Comparison of ENCODE assay signal across 32 cellular contexts in genomic region chr9:2679011-2679410, GRCh38. TPM values are rescaled to one million over a fixed set of nuclear protein-coding genes. Genes with fewer than 3 reads are reported as not detected.
"Had no signal": no experiment of that assay in that cellular context is flagged by ENCODE, and none has a peak within 500 bp of the region (broad histone marks: within the 10 kb centered on the region; RNA-seq: fewer than 3 reads in every experiment).

No MANE protein-coding gene starts in this region.

- H3K9me3 Mint-ChIP-seq: activated naive CD4-positive, alpha-beta T cell treated with anti-CD3 and anti-CD28 coated beads for 36 hours; activated naive CD8-positive, alpha-beta T cell treated with anti-CD3 and anti-CD28 coated beads, Interleukin-2, amount 10 ng/mL, durations not matched to agents 7 days and 5 days; activated T-helper 1 cell treated with anti-CD3 and anti-CD28 coated beads, Interleukin-12 subunit alpha, Interleukin-12 subunit beta, Interleukin-2, Interleukin-4 antibody, amounts not matched to agents 30 ng/mL and 10 ng/mL and 1 ng/mL, durations not matched to agents 14 hours and 24 hours and 36 hours; dendritic cell treated with granulocyte-macrophage colony-stimulating factor and Interleukin-4, amounts not matched to agents 40 ng/mL and 50 ng/mL, for 4 days; natural killer cell; neural progenitor cell; stimulated activated memory B cell treated with anti-CD40 and anti-IgM and Interleukin-4, amounts not matched to agents 10 μg/mL and 1 μg/mL and 100 μg/mL, for 72 hours; stimulated activated naive CD8-positive, alpha-beta T cell treated with anti-CD3 and anti-CD28 coated beads, Interleukin-15, amount 100 ng/mL, for 72 hours; T-helper 1 cell treated with Interleukin-12 subunit alpha and Interleukin-12 subunit beta and Interleukin-4 antibody, amounts not matched to agents 30 μg/mL and 1 μg/mL, for 36 hours had no signal

- H2AFZ ChIP-seq: neural progenitor cell had no signal

- H3K4me1 Mint-ChIP-seq: activated naive CD8-positive, alpha-beta T cell treated with anti-CD3 and anti-CD28 coated beads, Interleukin-2, amount 10 ng/mL, durations not matched to agents 7 days and 5 days; natural killer cell; neural progenitor cell; stimulated activated memory B cell treated with anti-CD40 and anti-IgM and Interleukin-4, amounts not matched to agents 10 μg/mL and 1 μg/mL and 100 μg/mL, for 72 hours; stimulated activated naive CD8-positive, alpha-beta T cell treated with anti-CD3 and anti-CD28 coated beads, Interleukin-15, amount 100 ng/mL, for 72 hours had no signal

- H3K4me3 ChIP-seq: heart right ventricle, left lung, lung, neural progenitor cell, right lobe of liver, skin epidermis, uterus had no signal

- H3K36me3 ChIP-seq: heart right ventricle, left lung, neural progenitor cell, right lobe of liver, uterus, WERI-Rb-1 had no signal

- H3K9me3 ChIP-seq: heart right ventricle, left lung, right lobe of liver, uterus had no signal

- H3K27me3 ChIP-seq: heart right ventricle, left lung, neural progenitor cell, right lobe of liver, uterus had no signal

- H3K36me3 Mint-ChIP-seq: activated naive CD8-positive, alpha-beta T cell treated with anti-CD3 and anti-CD28 coated beads, Interleukin-2, amount 10 ng/mL, durations not matched to agents 7 days and 5 days; natural killer cell; neural progenitor cell; stimulated activated memory B cell treated with anti-CD40 and anti-IgM and Interleukin-4, amounts not matched to agents 10 μg/mL and 1 μg/mL and 100 μg/mL, for 72 hours had no signal

- H3K27ac ChIP-seq: left lung, neural progenitor cell, right lobe of liver, skin epidermis, WERI-Rb-1 had no signal

- H3K4me2 ChIP-seq: neural progenitor cell had no signal

- H3K4me1 ChIP-seq: left lung, neural progenitor cell, right lobe of liver, uterus had no signal

- H3K27me3 Mint-ChIP-seq: dendritic cell treated with granulocyte-macrophage colony-stimulating factor and Interleukin-4, amounts not matched to agents 40 ng/mL and 50 ng/mL, for 4 days; stimulated activated memory B cell treated with anti-CD40 and anti-IgM and Interleukin-4, amounts not matched to agents 10 μg/mL and 1 μg/mL and 100 μg/mL, for 72 hours; stimulated activated naive CD8-positive, alpha-beta T cell treated with anti-CD3 and anti-CD28 coated beads, Interleukin-15, amount 100 ng/mL, for 72 hours; type B pancreatic cell had no signal

- DNase-seq: activated CD4-positive, alpha-beta T cell treated with anti-CD3 and anti-CD28 coated beads for 48 hours; activated CD4-positive, alpha-beta T cell treated with anti-CD3 and anti-CD28 coated beads, Interleukin-2, amount 50 U/mL, for 48 hours; activated CD8-positive, alpha-beta memory T cell treated with anti-CD3 and anti-CD28 coated beads for 24 hours; activated effector memory CD4-positive, alpha-beta T cell treated with anti-CD3 and anti-CD28 coated beads, Interleukin-2, amount 50 U/mL, for 16 hours; activated naive CD4-positive, alpha-beta T cell treated with anti-CD3 and anti-CD28 coated beads for 36 hours; activated naive CD8-positive, alpha-beta T cell treated with anti-CD3 and anti-CD28 coated beads, Interleukin-2, amount 10 ng/mL, durations not matched to agents 7 days and 5 days; central memory CD4-positive, alpha-beta T cell; endodermal cell; foreskin fibroblast; heart right ventricle; kidney glomerular epithelial cell; left lung; mesendoderm; natural killer cell; posterior cingulate gyrus; right lobe of liver; stimulated activated CD4-positive, alpha-beta T cell treated with anti-CD3 and anti-CD28 coated beads, Interleukin-4, amount 100 ng/mL, for 24 hours; stimulated activated naive CD8-positive, alpha-beta T cell treated with anti-CD3 and anti-CD28 coated beads, Interleukin-15, amount 100 ng/mL, for 72 hours; substantia nigra; T-helper 9 cell; uterus; WERI-Rb-1 had no signal

- H3K4me3 Mint-ChIP-seq: activated naive CD4-positive, alpha-beta T cell treated with anti-CD3 and anti-CD28 coated beads for 36 hours; activated naive CD8-positive, alpha-beta T cell treated with anti-CD3 and anti-CD28 coated beads, Interleukin-2, amount 10 ng/mL, durations not matched to agents 7 days and 5 days; activated T-helper 1 cell treated with anti-CD3 and anti-CD28 coated beads, Interleukin-12 subunit alpha, Interleukin-12 subunit beta, Interleukin-2, Interleukin-4 antibody, amounts not matched to agents 30 ng/mL and 10 ng/mL and 1 ng/mL, durations not matched to agents 14 hours and 24 hours and 36 hours; dendritic cell treated with granulocyte-macrophage colony-stimulating factor and Interleukin-4, amounts not matched to agents 40 ng/mL and 50 ng/mL, for 4 days; endodermal cell; natural killer cell; neural progenitor cell; stimulated activated memory B cell treated with anti-CD40 and anti-IgM and Interleukin-4, amounts not matched to agents 10 μg/mL and 1 μg/mL and 100 μg/mL, for 72 hours; stimulated activated naive CD8-positive, alpha-beta T cell treated with anti-CD3 and anti-CD28 coated beads, Interleukin-15, amount 100 ng/mL, for 72 hours; T-helper 1 cell treated with Interleukin-12 subunit alpha and Interleukin-12 subunit beta and Interleukin-4 antibody, amounts not matched to agents 30 μg/mL and 1 μg/mL, for 36 hours; type B pancreatic cell had no signal

- H3K27ac Mint-ChIP-seq: activated naive CD4-positive, alpha-beta T cell treated with anti-CD3 and anti-CD28 coated beads for 36 hours; activated naive CD8-positive, alpha-beta T cell treated with anti-CD3 and anti-CD28 coated beads, Interleukin-2, amount 10 ng/mL, durations not matched to agents 7 days and 5 days; activated T-helper 1 cell treated with anti-CD3 and anti-CD28 coated beads, Interleukin-12 subunit alpha, Interleukin-12 subunit beta, Interleukin-2, Interleukin-4 antibody, amounts not matched to agents 30 ng/mL and 10 ng/mL and 1 ng/mL, durations not matched to agents 14 hours and 24 hours and 36 hours; dendritic cell treated with granulocyte-macrophage colony-stimulating factor and Interleukin-4, amounts not matched to agents 40 ng/mL and 50 ng/mL, for 4 days; natural killer cell; neural progenitor cell; stimulated activated memory B cell treated with anti-CD40 and anti-IgM and Interleukin-4, amounts not matched to agents 10 μg/mL and 1 μg/mL and 100 μg/mL, for 72 hours; stimulated activated naive CD8-positive, alpha-beta T cell treated with anti-CD3 and anti-CD28 coated beads, Interleukin-15, amount 100 ng/mL, for 72 hours; T-helper 1 cell treated with Interleukin-12 subunit alpha and Interleukin-12 subunit beta and Interleukin-4 antibody, amounts not matched to agents 30 μg/mL and 1 μg/mL, for 36 hours; type B pancreatic cell had no signal

- H3K9ac ChIP-seq: neural progenitor cell had no signal

RNA-seq across cellular contexts. Expression of gene KCNV2, which starts 38.3 kb away (rescaled TPM):
- polyA plus RNA-seq: fibroblast of lung, heart right ventricle, lung, thymus had no signal
